8 cellular contexts compared by ENCODE assay signal in genomic region chr22:41800348-41801146, GRCh38. TPM values are rescaled to one million over a fixed set of nuclear protein-coding genes. Genes with fewer than 3 reads are reported as not detected.
DNase-seq lines count a peak whose midpoint lies in the region; ATAC-seq and TF ChIP-seq lines count a peak whose summit lies in the region.

Gene CCDC134 (plus strand): TSS chr22:41800679. CDS start chr22:41808891, 8,212 bp downstream.

- no peaks in the 10 kb centered on the region for H3K27me3 Mint-ChIP-seq in activated CD4-positive, alpha-beta T cell treated with anti-CD3 and anti-CD28 coated beads for 36 hours
- no peaks in the 10 kb centered on the region for H3K27me3 Mint-ChIP-seq in chondrocyte (ENCODE audit: low read depth)

- peak within 1 kb of the TSS; percentile 91 for H3K4me3 Mint-ChIP-seq in activated CD4-positive, alpha-beta T cell treated with anti-CD3 and anti-CD28 coated beads for 36 hours
- peak within 1 kb of the TSS; percentile 94 for H3K4me3 Mint-ChIP-seq in chondrocyte (ENCODE audit: unreplicated experiment)

- intact Hi-C loops in activated CD4-positive, alpha-beta T cell treated with anti-CD3 and anti-CD28 coated beads for 36 hours (cut with DNase I, micrococcal nuclease) = loop anchor here (1.0 to 5.0 kb wide), 10 partner anchors 19 to 270 kb away; partner anchors contain the start of genes MEI1 (in 1 of the 2), NAGA (in 1 of the 2) and SNU13 (in 1 of the 2)

- no peaks in the 10 kb centered on the region for H3K9me3 Mint-ChIP-seq in activated CD4-positive, alpha-beta T cell treated with anti-CD3 and anti-CD28 coated beads for 36 hours (ENCODE audit: low read depth)
- H3K9me3 Mint-ChIP-seq in chondrocyte (ENCODE audit: low read depth) = no peaks in the 10 kb centered on the region

- H3K36me3 Mint-ChIP-seq in activated CD4-positive, alpha-beta T cell treated with anti-CD3 and anti-CD28 coated beads for 36 hours (ENCODE audit: low read depth) = peaks cover 12% of the 10 kb centered on the region
- H3K36me3 Mint-ChIP-seq in chondrocyte (ENCODE audit: low read depth) = no peaks in the 10 kb centered on the region

- peaks cover 38% of the 10 kb centered on the region for H3K4me1 Mint-ChIP-seq in activated CD4-positive, alpha-beta T cell treated with anti-CD3 and anti-CD28 coated beads for 36 hours
- peaks cover 22% of the 10 kb centered on the region for H3K4me1 Mint-ChIP-seq in chondrocyte (ENCODE audit: low read depth)

- POLR2A ChIA-PET in activated CD4-positive, alpha-beta T cell treated with anti-CD3 and anti-CD28 coated beads for 36 hours (lab: Charles Lee) = interaction anchor here (0.6 to 2.8 kb wide), 21 partner anchors 8 to 815 kb away, joined by 3 to 64 read pairs (median 4); partner anchors contain the start of genes CENPM, MEI1, SNU13 and SREBF2

- peak within 1 kb of the TSS; percentile 96 for H3K27ac Mint-ChIP-seq in activated CD4-positive, alpha-beta T cell treated with anti-CD3 and anti-CD28 coated beads for 36 hours
- H3K27ac Mint-ChIP-seq in chondrocyte (ENCODE audit: unreplicated experiment) = peak within 1 kb of the TSS; percentile 86

- no peak for TF ChIP-seq CTCF in AG10803 (conservative IDR thresholded peaks at IDR 0.05; ENCODE audit: low read length)
- TF ChIP-seq CTCF in chondrocyte (IDR thresholded peaks at IDR 0.05) = peak; percentile 4

- ATAC-seq in GM19025 (IDR thresholded peaks at IDR 0.05; ENCODE audit: low read depth, unreplicated experiment) (peak; percentile 88), HG03342 (IDR thresholded peaks at IDR 0.05; ENCODE audit: unreplicated experiment) (peak; percentile 90)
- peak; percentile 98 for ATAC-seq in activated CD4-positive, alpha-beta T cell treated with anti-CD3 and anti-CD28 coated beads for 36 hours

- H3K4me3 ChIP-seq in AG10803 (ENCODE audit: low read length) = peak within 1 kb of the TSS; percentile 98

- peak; percentile 78 for DNase-seq in AG10803 (ENCODE audit: low read depth)
- peak; percentile 50 for DNase-seq in NCI-H524 treated with DMSO at 0.1 percent for 48 hours (lab: John Stamatoyannopoulos, UW)
- peak; percentile 95 for DNase-seq in activated CD4-positive, alpha-beta T cell treated with anti-CD3 and anti-CD28 coated beads for 36 hours
- no peak for DNase-seq in chondrocyte (ENCODE audit: low spot score)
- DNase-seq in kidney tubule cell (ENCODE audit: low spot score) = peak; percentile 92
- DNase-seq in stimulated activated CD4-positive, alpha-beta T cell treated with anti-CD3 and anti-CD28 coated beads, Interleukin-1b, Interleukin-23, amount 100 ng/mL, for 1 hour (ENCODE audit: low read depth in 2 of 2) = peak; percentile 74 to 77

- CTCF ChIA-PET in activated CD4-positive, alpha-beta T cell treated with anti-CD3 and anti-CD28 coated beads for 36 hours (lab: Charles Lee) = interaction anchor here (0.6 to 7.7 kb wide), 22 partner anchors 10 to 639 kb away, joined by 3 to 63 read pairs (median 4); partner anchors contain the start of genes CENPM, MEI1 and TNFRSF13C

RNA-seq across cellular contexts. Expression of gene CCDC134, which starts in this region (rescaled TPM):
- total RNA-seq in activated CD4-positive, alpha-beta T cell treated with anti-CD3 and anti-CD28 coated beads for 36 hours = 10 to 100 TPM; 14.7 to 15.2 TPM
- total RNA-seq in chondrocyte = 6.6 to 10.1 TPM (median 7.0 TPM) in 3 replicates
